Comparison of ENCODE assay signal across 2 cellular contexts in genomic region chr2:231339318-231339717, GRCh38.
TF ChIP-seq lines count a peak whose summit lies in the region.

No MANE protein-coding gene starts in this region.

TF ChIP-seq in HEK293, 187 proteins besides CTCF, POLR2A, EP300 and RAD21 (continued from another document):
- TF ChIP-seq ZNF132 (tag by site-specific recombination; IDR thresholded peaks at IDR 0.05; ENCODE audit: borderline replicate concordance) (no peak), ZNF530 (tag by site-specific recombination; IDR thresholded peaks at IDR 0.05; ENCODE audit: low read depth) (no peak)
TF ChIP-seq in HEK293: peak in this region for 1.

TF ChIP-seq in HepG2, 621 proteins besides CTCF, POLR2A, EP300 and RAD21 (continued from another document):
- peak; percentile 41; the same call in 1 of the 2 replicates for TF ChIP-seq ZBTB21 (CRISPR knock-in tag; IDR thresholded peaks at IDR 0.05)
- peak; percentile 20; the same call in 1 of the 2 replicates for TF ChIP-seq FOSL2 (CRISPR knock-in tag; IDR thresholded peaks at IDR 0.05)
- 0 out of 2 replicates have a peak, but pooled peaks have one; percentile 31 for TF ChIP-seq ATF2 (CRISPR knock-in tag; IDR thresholded peaks at IDR 0.05)
